ENCODE assay signal across 8 cellular contexts in the genomic region with DNA sequence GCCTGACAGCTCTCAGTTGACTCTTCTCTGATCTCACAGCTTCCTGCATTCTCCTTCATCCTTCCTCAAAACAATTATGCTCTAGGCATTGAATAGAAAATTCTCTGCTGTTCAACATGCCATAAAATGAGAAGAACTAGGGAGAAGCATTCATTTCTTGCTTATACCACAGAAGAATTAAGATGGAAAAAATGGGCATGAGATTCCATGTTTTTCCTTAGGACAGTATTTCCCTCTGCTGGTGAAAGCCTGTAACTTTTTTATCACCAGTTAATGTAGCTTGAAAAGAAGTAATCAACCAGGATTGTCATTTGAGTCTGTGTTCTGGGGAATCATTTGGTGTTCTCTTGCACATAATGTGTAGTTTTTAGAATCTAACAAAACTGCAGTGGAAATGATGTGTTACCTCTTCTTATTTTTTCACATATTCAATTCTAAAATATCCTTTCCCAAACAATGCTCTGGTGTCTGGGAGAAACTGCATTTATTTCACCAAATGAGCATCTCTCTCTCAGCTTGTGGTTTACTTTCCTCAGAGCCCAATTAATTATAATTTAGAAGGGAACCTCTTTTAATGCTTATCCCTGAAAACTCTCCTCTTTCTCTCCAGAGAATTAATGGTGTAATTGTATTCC.
A peak's percentile ranks its signal among the peaks of the same experiment; 100 is the strongest.
DNase-seq lines count a peak whose midpoint lies in the region; ATAC-seq and TF ChIP-seq lines count a peak whose summit lies in the region.

No MANE protein-coding gene starts in this region.

- peak; percentile 35 for DNase-seq in NCI-H2107 treated with DMSO at 0.1 percent for 48 hours (lab: John Stamatoyannopoulos, UW; ENCODE audit: unreplicated experiment)
- no peak for DNase-seq in NCI-H2107 (lab: John Stamatoyannopoulos, UW)
- DNase-seq in SK-N-DZ (ENCODE audit: low spot score), result peak; percentile 27
- DNase-seq in stomach, result no peak
- DNase-seq in activated T-cell treated with anti-CD3 and anti-CD28 coated beads, Interleukin-2, amount 50 U/mL, for 24 hours, result no peak

- no peaks in the 10 kb centered on the region for H3K36me3 Mint-ChIP-seq in activated T-cell treated with anti-CD3 and anti-CD28 coated beads, Interleukin-2, amount 50 U/mL, for 24 hours (ENCODE audit: low read depth)

- H3K4me1 Mint-ChIP-seq in activated T-cell treated with anti-CD3 and anti-CD28 coated beads, Interleukin-2, amount 50 U/mL, for 24 hours (ENCODE audit: low read depth), result no peaks in the 10 kb centered on the region

- H3K4me3 ChIP-seq in gastroesophageal sphincter (no peak overlapping the region), stomach (no peak overlapping the region)

- ATAC-seq in gastroesophageal sphincter (no peak), GM18520 (IDR thresholded peaks at IDR 0.05; ENCODE audit: unreplicated experiment) (no peak), HG02938 (IDR thresholded peaks at IDR 0.05; ENCODE audit: unreplicated experiment) (no peak)

- no peaks in the 10 kb centered on the region for H3K9me3 ChIP-seq in gastroesophageal sphincter
- H3K9me3 ChIP-seq in stomach, result no peaks in the 10 kb centered on the region

- H3K4me1 ChIP-seq in gastroesophageal sphincter (no peaks in the 10 kb centered on the region), stomach (no peaks in the 10 kb centered on the region)

- TF ChIP-seq EP300 in gastroesophageal sphincter (IDR thresholded peaks at IDR 0.05), result no peak
- no peak for TF ChIP-seq EP300 in stomach (IDR thresholded peaks at IDR 0.05)

- no peaks in the 10 kb centered on the region for H3K9me3 Mint-ChIP-seq in activated T-cell treated with anti-CD3 and anti-CD28 coated beads, Interleukin-2, amount 50 U/mL, for 24 hours

- no peak overlapping the region for H3K27ac Mint-ChIP-seq in activated T-cell treated with anti-CD3 and anti-CD28 coated beads, Interleukin-2, amount 50 U/mL, for 24 hours

- no peak overlapping the region for H3K27ac ChIP-seq in gastroesophageal sphincter
- H3K27ac ChIP-seq in stomach, result no peak overlapping the region

- H3K4me3 Mint-ChIP-seq in activated T-cell treated with anti-CD3 and anti-CD28 coated beads, Interleukin-2, amount 50 U/mL, for 24 hours, result no peak overlapping the region

- TF ChIP-seq CTCF in gastroesophageal sphincter (IDR thresholded peaks at IDR 0.05) (peak; percentile 62 to 88 (median 78)), stomach (IDR thresholded peaks at IDR 0.05) (peak in 5 of 7 experiments; percentile 53 to 70 (median 55))

- no peaks in the 10 kb centered on the region for H3K36me3 ChIP-seq in gastroesophageal sphincter
- H3K36me3 ChIP-seq in stomach, result no peaks in the 10 kb centered on the region

- intact Hi-C loops in stomach (cut with DNase I; ENCODE audit: low total_unique reads), result loop anchor here (2.0 kb wide), 1 partner anchor 177 kb away; no protein-coding TSS in a partner anchor

- no peaks in the 10 kb centered on the region for H3K27me3 ChIP-seq in gastroesophageal sphincter
- H3K27me3 ChIP-seq in stomach, result no peaks in the 10 kb centered on the region

- no peaks in the 10 kb centered on the region for H3K27me3 Mint-ChIP-seq in activated T-cell treated with anti-CD3 and anti-CD28 coated beads, Interleukin-2, amount 50 U/mL, for 24 hours

- no peak for TF ChIP-seq POLR2A in gastroesophageal sphincter (IDR thresholded peaks at IDR 0.05)
- TF ChIP-seq POLR2A in stomach (IDR thresholded peaks at IDR 0.05), result no peak

Comparison
In these comparisons a context has a peak if more than half of its experiments do, and no peak if none do; other contexts are left out.
1. DNase-seq: peak in NCI-H2107 treated with DMSO at 0.1 percent for 48 hours (single experiment) and SK-N-DZ (single experiment); none in NCI-H2107 (single experiment), stomach (single experiment) and activated T-cell treated with anti-CD3 and anti-CD28 coated beads, Interleukin-2, amount 50 U/mL, for 24 hours (single experiment).